ENCODE assay signal across 1 cellular context in the genomic region with DNA sequence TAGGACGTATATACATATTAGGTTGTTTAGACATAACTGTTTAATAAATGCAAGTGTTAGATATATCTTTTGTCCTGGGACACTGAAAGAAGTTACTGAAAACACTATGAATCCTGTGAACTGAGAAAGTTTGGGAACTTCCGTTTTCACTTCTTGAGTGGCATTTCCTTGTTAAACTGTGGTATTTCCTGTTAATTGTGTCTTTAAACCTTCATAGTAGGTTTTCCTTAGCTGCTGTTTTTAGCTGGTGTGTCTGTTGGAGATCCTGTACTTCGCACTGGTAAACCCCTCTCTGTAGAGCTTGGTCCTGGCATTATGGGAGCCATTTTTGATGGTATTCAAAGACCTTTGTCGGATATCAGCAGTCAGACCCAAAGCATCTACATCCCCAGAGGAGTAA.
TF ChIP-seq lines count a peak whose summit lies in the region.

No MANE protein-coding gene starts in this region.

TF ChIP-seq in IMR-90, 13 proteins besides CTCF, POLR2A, EP300 and RAD21 (continued from another document):
- TF ChIP-seq, protein P1, sequence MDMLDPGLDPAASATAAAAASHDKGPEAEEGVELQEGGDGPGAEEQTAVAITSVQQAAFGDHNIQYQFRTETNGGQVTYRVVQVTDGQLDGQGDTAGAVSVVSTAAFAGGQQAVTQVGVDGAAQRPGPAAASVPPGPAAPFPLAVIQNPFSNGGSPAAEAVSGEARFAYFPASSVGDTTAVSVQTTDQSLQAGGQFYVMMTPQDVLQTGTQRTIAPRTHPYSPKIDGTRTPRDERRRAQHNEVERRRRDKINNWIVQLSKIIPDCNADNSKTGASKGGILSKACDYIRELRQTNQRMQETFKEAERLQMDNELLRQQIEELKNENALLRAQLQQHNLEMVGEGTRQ (IDR thresholded peaks at IDR 0.05; ENCODE audit: low read depth, low read length) = no peak
- TF ChIP-seq MAFK (IDR thresholded peaks at IDR 0.05; ENCODE audit: low read depth, low read length) = no peak
- TF ChIP-seq MAZ (IDR thresholded peaks at IDR 0.05; ENCODE audit: borderline replicate concordance, low read depth, low read length) = no peak
TF ChIP-seq in IMR-90: peak in this region for 0.
